ENCODE assay signal across 8 cellular contexts in the genomic region with DNA sequence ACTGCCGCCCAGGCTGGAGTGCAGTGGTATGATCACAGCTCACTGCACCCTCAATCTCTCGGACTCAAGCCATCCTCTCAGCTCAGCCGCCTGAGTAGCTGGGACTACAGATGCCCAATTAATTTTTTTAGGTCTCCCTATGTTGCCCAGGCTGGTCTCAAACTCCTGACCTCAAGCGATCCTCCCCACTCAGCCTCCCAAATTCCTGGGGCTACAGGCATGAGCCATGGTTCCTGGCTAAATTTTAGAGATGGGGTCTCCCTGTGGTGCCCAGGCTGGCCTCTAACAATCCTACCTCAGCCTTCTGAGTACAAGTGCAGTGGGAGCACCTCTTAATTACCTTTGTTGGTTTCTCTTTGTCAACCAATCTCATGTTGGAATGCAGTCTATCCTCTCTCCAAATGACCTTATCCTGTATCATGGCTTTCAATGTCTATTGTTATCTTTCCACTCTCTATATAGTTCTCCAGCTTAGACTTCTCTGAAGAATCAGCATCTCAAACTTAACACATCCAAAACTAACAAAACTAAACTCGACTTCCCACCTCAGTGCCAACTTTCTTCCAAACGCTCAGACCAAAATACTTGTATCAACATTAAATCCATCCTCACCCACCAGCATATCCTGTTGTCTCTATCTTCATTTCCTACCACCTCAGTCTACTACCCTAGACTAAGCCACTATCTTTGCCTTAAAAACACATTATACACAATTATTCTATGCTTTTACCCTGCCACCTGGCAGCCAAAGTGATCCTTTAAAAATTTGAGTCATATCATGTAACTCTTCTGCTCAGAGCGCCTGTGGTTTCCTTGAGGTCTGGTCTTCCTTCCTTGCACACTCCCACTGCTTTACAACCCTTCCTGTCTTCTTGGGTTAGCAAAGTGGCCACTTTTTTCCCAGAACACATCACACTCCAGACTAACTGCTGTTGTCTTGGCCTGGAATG. TPM values are rescaled to one million over a fixed set of nuclear protein-coding genes. Genes with fewer than 3 reads are reported as not detected.
DNase-seq lines count a peak whose midpoint lies in the region; ATAC-seq, FAIRE-seq and TF ChIP-seq lines count a peak whose summit lies in the region.

No MANE protein-coding gene starts in this region.

- no peak overlapping the region for H2AFZ ChIP-seq in Loucy (ENCODE audit: low read length)
- H2AFZ ChIP-seq in HepG2 (ENCODE audit: low read length), result no peak overlapping the region

- ATAC-seq in activated CD8-positive, alpha-beta T cell treated with anti-CD3 and anti-CD28 coated beads for 36 hours, result peak; percentile 51
- no peak for ATAC-seq in HepG2
- no peak for ATAC-seq in HG03520 (IDR thresholded peaks at IDR 0.05; ENCODE audit: unreplicated experiment)
- no peak for ATAC-seq in HG03342 (IDR thresholded peaks at IDR 0.05; ENCODE audit: unreplicated experiment)

- peaks cover 22% of the 10 kb centered on the region for H3F3A ChIP-seq in Loucy (ENCODE audit: low read depth)

- intact Hi-C loops in activated CD8-positive, alpha-beta T cell treated with anti-CD3 and anti-CD28 coated beads for 36 hours (cut with micrococcal nuclease), result no loop called here
- intact Hi-C loops in HepG2 (cut with micrococcal nuclease; ENCODE audit: unreplicated experiment), result no loop called here

- peak overlapping the region; percentile 91 for H3K4me2 ChIP-seq in BLaER1
- peak overlapping the region; percentile 92 for H3K4me2 ChIP-seq in Loucy (ENCODE audit: low read depth, low read length, poor library complexity, severe bottlenecking)
- no peak overlapping the region for H3K4me2 ChIP-seq in HepG2 (ENCODE audit: low read depth, low read length)

- BruUV-seq in HepG2 (replicated peaks; lab: Mats Ljungman, UMichigan), result no TSS peak

- H3K27ac Mint-ChIP-seq in activated CD8-positive, alpha-beta T cell treated with anti-CD3 and anti-CD28 coated beads for 36 hours, result peak overlapping the region; percentile 82

- H3K4me3 ChIP-seq in BLaER1 (no peak overlapping the region), Loucy (ENCODE audit: low read length, poor library complexity, severe bottlenecking) (peak overlapping the region; percentile 59), HepG2 (replicated peaks in 1 of 3; ENCODE audit: insufficient read depth in 1 of 3, low read depth in 2 of 3, low read length in 3 of 3) (no peak overlapping the region)

- H3K9me3 Mint-ChIP-seq in activated CD8-positive, alpha-beta T cell treated with anti-CD3 and anti-CD28 coated beads for 36 hours, result no peaks in the 10 kb centered on the region

- peaks cover 75% of the 10 kb centered on the region for H3K79me2 ChIP-seq in Loucy (ENCODE audit: insufficient read depth, low read length)
- H3K79me2 ChIP-seq in HepG2 (ENCODE audit: insufficient read depth, low read length), result peaks cover 18% of the 10 kb centered on the region

- H3K4me1 ChIP-seq in BLaER1 (peaks cover 100% of the 10 kb centered on the region), Loucy (ENCODE audit: insufficient read depth, low read length, poor library complexity, severe bottlenecking) (peaks cover 94% of the 10 kb centered on the region), HepG2 (ENCODE audit: insufficient read depth, low read length) (peaks cover 93% of the 10 kb centered on the region)

- TF ChIP-seq CTCF in Loucy (conservative IDR thresholded peaks at IDR 0.05; ENCODE audit: low read length) (no peak), HepG2 (CRISPR knock-in tag; IDR thresholded peaks at IDR 0.05) (no peak)
- TF ChIP-seq CTCF in activated CD8-positive, alpha-beta T cell treated with anti-CD3 and anti-CD28 coated beads for 36 hours (IDR thresholded peaks at IDR 0.05), result no peak

- peak overlapping the region; percentile 1 for H3K4me3 Mint-ChIP-seq in activated CD8-positive, alpha-beta T cell treated with anti-CD3 and anti-CD28 coated beads for 36 hours

- FAIRE-seq in HepG2 (lab: Jason Lieb, UNC), result no peak

- peak overlapping the region; percentile 46; the same call in 1 of the 2 replicates for H3K9ac ChIP-seq in BLaER1
- H3K9ac ChIP-seq in Loucy (ENCODE audit: low read depth, low read length, poor library complexity, severe bottlenecking), result peak overlapping the region; percentile 54
- no peak overlapping the region for H3K9ac ChIP-seq in HepG2 (ENCODE audit: insufficient read depth, low read depth, low read length)

- no peak for TF ChIP-seq RAD21 in HepG2 (CRISPR knock-in tag; IDR thresholded peaks at IDR 0.05)

- H3K27me3 Mint-ChIP-seq in activated CD8-positive, alpha-beta T cell treated with anti-CD3 and anti-CD28 coated beads for 36 hours, result no peaks in the 10 kb centered on the region

- peaks cover 54% of the 10 kb centered on the region for H3K36me3 Mint-ChIP-seq in activated CD8-positive, alpha-beta T cell treated with anti-CD3 and anti-CD28 coated beads for 36 hours (ENCODE audit: low read depth)

- in situ Hi-C loops in HepG2 (cut with HindIII; ENCODE audit: extremely low pct_ligation_motif_present, low pct_unique_long_range_greater_than_20kb), result no loop called here

- H3K27me3 ChIP-seq in BLaER1 (no peaks in the 10 kb centered on the region), Loucy (ENCODE audit: insufficient read depth, low read length, poor library complexity, severe bottlenecking) (no peaks in the 10 kb centered on the region), HepG2 (ENCODE audit: control insufficient read depth in 1 of 2, insufficient read depth in 2 of 2, low read length in 2 of 2) (no peaks in the 10 kb centered on the region)

- H3K9me2 ChIP-seq in Loucy (replicated peaks; ENCODE audit: low read depth, low read length), result no peaks in the 10 kb centered on the region

- TF ChIP-seq EP300 in HepG2 (IDR thresholded peaks at IDR 0.05; ENCODE audit: low read depth in 2 of 2, low read length in 2 of 2), result no peak
- no peak for TF ChIP-seq EP300 in HepG2 (CRISPR knock-in tag; IDR thresholded peaks at IDR 0.05; ENCODE audit: borderline replicate concordance)

- CTCF ChIA-PET in activated CD8-positive, alpha-beta T cell treated with anti-CD3 and anti-CD28 coated beads for 36 hours (lab: Charles Lee), result no interaction called here
- CTCF ChIA-PET in HepG2 (lab: Yijun Ruan, JAX; ENCODE audit: low intra/inter-chr PET ratio, low total read pairs), result no interaction called here

- H3K9me3 ChIP-seq in BLaER1 (no peaks in the 10 kb centered on the region), Loucy (ENCODE audit: insufficient read depth, low read depth, low read length) (no peaks in the 10 kb centered on the region), HepG2 (ENCODE audit: low read length) (no peaks in the 10 kb centered on the region)

- peak; percentile 64 for DNase-seq in activated CD8-positive, alpha-beta T cell treated with anti-CD3 and anti-CD28 coated beads for 36 hours
- no peak for DNase-seq in HepG2 (ENCODE audit: low spot score)
- no peak for DNase-seq in HCEC 1CT
- no peak for DNase-seq in NCI-H1417 treated with DMSO at 0.1 percent for 48 hours (lab: John Stamatoyannopoulos, UW)

- POLR2A ChIA-PET in activated CD8-positive, alpha-beta T cell treated with anti-CD3 and anti-CD28 coated beads for 36 hours (lab: Charles Lee), result interaction anchor here (0.8 to 6.0 kb wide), 4 partner anchors 10 to 62 kb away, joined by 4 to 40 read pairs (median 6); no protein-coding TSS in a partner anchor
- POLR2A ChIA-PET in HepG2 (lab: Yijun Ruan, JAX), result interaction anchor here (1.1 kb wide), 1 partner anchor 9 kb away, joined by 4 read pairs; no protein-coding TSS in a partner anchor

- peak overlapping the region; percentile 66 for H3K27ac ChIP-seq in BLaER1
- peak overlapping the region; percentile 52 for H3K27ac ChIP-seq in HepG2 (ENCODE audit: extremely low read length, insufficient read depth, low read length)

- WGBS in HepG2 (ENCODE audit: low lambda C conversion rate), result 80% methylated on average over 7 of the region's 7 CpGs

- H3K36me3 ChIP-seq in BLaER1 (peaks cover 53% of the 10 kb centered on the region), Loucy (ENCODE audit: insufficient read depth, low read length) (peaks cover 42% of the 10 kb centered on the region), HepG2 (replicated peaks in 1 of 2; ENCODE audit: control insufficient read depth in 1 of 2, insufficient read depth in 2 of 2, low read length in 2 of 2) (peaks cover 13 to 36% of the 10 kb centered on the region in 2 experiments)

- TF ChIP-seq POLR2A in HepG2 (IDR thresholded peaks at IDR 0.05; ENCODE audit: insufficient read depth in 1 of 2, low read depth in 2 of 2, low read length in 2 of 2), result peak in 1 of 2 experiments; percentile 11; a peak in 3 of 4 replicates

- H4K20me1 ChIP-seq in BLaER1 (peaks cover 100% of the 10 kb centered on the region), Loucy (ENCODE audit: insufficient read depth, low read length, poor library complexity, severe bottlenecking) (peaks cover 55% of the 10 kb centered on the region), HepG2 (ENCODE audit: insufficient read depth, low read length) (peaks cover 50% of the 10 kb centered on the region)

- peaks cover 88% of the 10 kb centered on the region for H3K4me1 Mint-ChIP-seq in activated CD8-positive, alpha-beta T cell treated with anti-CD3 and anti-CD28 coated beads for 36 hours (ENCODE audit: low read depth)

TF ChIP-seq in HepG2, 621 proteins besides CTCF, POLR2A, EP300 and RAD21 (continues in another document):
- TF ChIP-seq ZNF230 (CRISPR knock-in tag; IDR thresholded peaks at IDR 0.05), result no peak

RNA-seq across cellular contexts. Expression of a gene that starts 6.7 kb away (rescaled TPM):
- total RNA-seq in activated CD8-positive, alpha-beta T cell treated with anti-CD3 and anti-CD28 coated beads for 36 hours, result 1,000 to 10,000 TPM; 3,533 to 3,563 TPM
- 2,953 and 3,643 TPM in 2 replicates for total RNA-seq in HepG2 (2016; rRNA removed; fragmentation: Illumina TruSeq; extraction: Trizol)
- 5,303 and 6,664 TPM in 2 replicates for total RNA-seq in HepG2 (2016; cell fraction: cytosol; rRNA removed; fragmentation: Illumina TruSeq; extraction: Trizol; ENCODE audit: low read depth)
- 2,970 and 3,542 TPM in 2 replicates for total RNA-seq in HepG2 (2016; cell fraction: insoluble cytoplasmic fraction; rRNA removed; fragmentation: Illumina TruSeq; extraction: Trizol)
- total RNA-seq in HepG2 (2016; cell fraction: membrane; rRNA removed; fragmentation: Illumina TruSeq; extraction: Trizol), result 9,739 and 11,902 TPM in 2 replicates
- 1,024 and 1,100 TPM in 2 replicates for total RNA-seq in HepG2 (2016; cell fraction: nucleus; rRNA removed; fragmentation: Illumina TruSeq; extraction: Trizol)
- polyA plus RNA-seq in HepG2 (2011; rRNA removed), result 3,043 and 3,594 TPM in 2 replicates
- 2,836 and 4,004 TPM in 2 replicates for polyA plus RNA-seq in HepG2 (2011; cell fraction: cytosol; rRNA removed)
- polyA plus RNA-seq in HepG2 (2011; cell fraction: nucleus; rRNA removed), result 570 and 845 TPM in 2 replicates
- 5,337 and 5,704 TPM in 2 replicates for polyA plus RNA-seq in HepG2 (2012)
- 11,602 and 12,956 TPM in 2 replicates for polyA plus RNA-seq in HepG2 (2016; cell fraction: cytosol; fragmentation: Illumina TruSeq; extraction: Trizol; ENCODE audit: low read depth)
- 5,783 and 5,848 TPM in 2 replicates for polyA plus RNA-seq in HepG2 (2016; cell fraction: insoluble cytoplasmic fraction; fragmentation: Illumina TruSeq; extraction: Trizol; ENCODE audit: low read depth)
- 16,998 and 18,264 TPM in 2 replicates for polyA plus RNA-seq in HepG2 (2016; cell fraction: membrane; fragmentation: Illumina TruSeq; extraction: Trizol; ENCODE audit: low read depth)
- 2,722 and 2,790 TPM in 2 replicates for polyA plus RNA-seq in HepG2 (2016; cell fraction: nucleus; fragmentation: Illumina TruSeq; extraction: Trizol; ENCODE audit: insufficient read depth, low read depth)
- 500 and 577 TPM in 2 replicates for polyA minus RNA-seq in HepG2 (2011; rRNA and poly(A)+ RNA removed; ENCODE audit: low replicate concordance)
- polyA minus RNA-seq in HepG2 (2011; cell fraction: cytosol; rRNA and poly(A)+ RNA removed), result 1,023 and 1,248 TPM in 2 replicates
- polyA minus RNA-seq in HepG2 (2011; cell fraction: nucleus; rRNA and poly(A)+ RNA removed), result 474 and 559 TPM in 2 replicates
